ENCODE assay signal across 14 cellular contexts in the genomic region with DNA sequence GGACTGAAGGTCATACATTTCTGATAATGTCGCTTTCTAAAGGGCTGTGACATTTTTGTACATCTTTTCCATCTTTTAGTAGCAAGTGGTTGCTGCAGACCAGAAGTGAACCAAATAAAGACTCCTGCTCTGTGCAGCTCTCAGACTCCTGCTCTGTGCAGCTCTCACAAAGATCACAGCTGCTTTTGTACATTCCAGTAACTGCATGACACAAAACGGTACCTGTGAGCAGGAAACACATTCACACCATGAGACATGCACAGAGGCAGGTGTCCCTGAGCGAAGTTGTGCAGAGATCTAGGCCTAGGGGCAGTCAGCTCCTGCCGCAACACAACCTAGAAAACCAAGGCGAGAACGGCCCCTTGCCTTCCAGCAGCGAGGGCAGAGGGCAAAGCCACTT.
DNase-seq lines count a peak whose midpoint lies in the region; ATAC-seq and TF ChIP-seq lines count a peak whose summit lies in the region.
"Had no signal": no experiment of that assay in that cellular context is flagged by ENCODE, and none has a peak within 500 bp of the region (broad histone marks: within the 10 kb centered on the region; RNA-seq: fewer than 3 reads in every experiment).

No MANE protein-coding gene starts in this region.

- H3K36me3 Mint-ChIP-seq in IgD-negative memory B cell = peaks cover 6% of the 10 kb centered on the region
- H3K36me3 Mint-ChIP-seq in immature natural killer cell = peaks cover 0 to 12% (median 4%) of the 10 kb centered on the region in 3 donors

- no peak for TF ChIP-seq POLR2A in body of pancreas (IDR thresholded peaks at IDR 0.05)

- H3K9me3 Mint-ChIP-seq in IgD-negative memory B cell (no peaks in the 10 kb centered on the region), immature natural killer cell (no peaks in the 10 kb centered on the region)

- H3K9me3 ChIP-seq in body of pancreas = no peaks in the 10 kb centered on the region

- no peaks in the 10 kb centered on the region for H3K4me1 ChIP-seq in foreskin keratinocyte
- no peaks in the 10 kb centered on the region for H3K4me1 ChIP-seq in body of pancreas

- H3K4me1 Mint-ChIP-seq in IgD-negative memory B cell = peaks cover 39 to 45% (median 45%) of the 10 kb centered on the region in 3 donors
- peaks cover 27 to 36% of the 10 kb centered on the region in 2 donors for H3K4me1 Mint-ChIP-seq in immature natural killer cell

- DNase-seq in GM12864 (ENCODE audit: low read depth) = peak; percentile 67
- DNase-seq in GM20000 (ENCODE audit: low spot score) = peak; percentile 90
- no peak for DNase-seq in immature natural killer cell
- DNase-seq in foreskin keratinocyte = no peak
- no peak for DNase-seq in NCI-H2196 (lab: John Stamatoyannopoulos, UW; ENCODE audit: unreplicated experiment)
- no peak for DNase-seq in body of pancreas
- DNase-seq: activated effector memory CD4-positive, alpha-beta T cell treated with anti-CD3 and anti-CD28 coated beads, Interleukin-2, amount 50 U/mL, for 16 hours; GM23248; islet precursor cell; NCI-H2107; small intestine had no signal

- intact Hi-C loops in body of pancreas (cut with DNase I) = no loop called here

- H3K4me3 ChIP-seq in GM12864 (ENCODE audit: low read depth, low read length) = no peak overlapping the region
- H3K4me3 ChIP-seq in body of pancreas = no peak overlapping the region
- H3K4me3 ChIP-seq: coronary artery, GM23248 had no signal

- no peaks in the 10 kb centered on the region for H3K27me3 ChIP-seq in foreskin keratinocyte
- H3K27me3 ChIP-seq in body of pancreas = no peaks in the 10 kb centered on the region

- H3K4me3 Mint-ChIP-seq in IgD-negative memory B cell (peak overlapping the region in 3 of 4 donors; percentile 63 to 87 (median 76)), immature natural killer cell (peak overlapping the region in 1 of 5 donors; percentile 23)

- peaks cover 0 to 2% of the 10 kb centered on the region in 2 donors for H3K36me3 ChIP-seq in body of pancreas (replicated peaks in 1 of 2; ENCODE audit: insufficient read depth in 1 of 2, low read depth in 2 of 2)

- no peaks in the 10 kb centered on the region for H3K27me3 Mint-ChIP-seq in IgD-negative memory B cell
- peaks cover 0 to 10% (median 4%) of the 10 kb centered on the region in 3 donors for H3K27me3 Mint-ChIP-seq in immature natural killer cell (ENCODE audit: low read depth in 3 of 3)

- ATAC-seq in foreskin keratinocyte = no peak
- ATAC-seq in HG03460 (IDR thresholded peaks at IDR 0.05; ENCODE audit: unreplicated experiment) = no peak
- ATAC-seq in body of pancreas = no peak

- H3K27ac ChIP-seq in foreskin keratinocyte (no peak overlapping the region), body of pancreas (no peak overlapping the region)
- H3K27ac ChIP-seq: coronary artery, GM23248 had no signal

- H3K27ac Mint-ChIP-seq in IgD-negative memory B cell (peak overlapping the region; percentile 46 to 94 (median 86)), immature natural killer cell (peak overlapping the region in 5 of 6 donors; percentile 23 to 80 (median 70))

- WGBS in body of pancreas, 2 donors = 81 to 92% methylated on average over 3 to 7 of the region's 7 CpGs

- TF ChIP-seq CTCF in GM12864 (IDR thresholded peaks at IDR 0.05; ENCODE audit: low read depth, low read length, missing control alignments) (no peak), GM20000 (IDR thresholded peaks at IDR 0.05; ENCODE audit: extremely low read depth, missing control alignments) (no peak), foreskin keratinocyte (conservative IDR thresholded peaks at IDR 0.05) (no peak), body of pancreas (IDR thresholded peaks at IDR 0.05) (no peak)

Comparison
In these comparisons a context has a peak if more than half of its experiments do, and no peak if none do; other contexts are left out.
1. DNase-seq: peak in GM12864 (single experiment) and GM20000 (single experiment); none in immature natural killer cell (0 of 3), foreskin keratinocyte (0 of 2), NCI-H2196 (single experiment) and body of pancreas (0 of 4).